26 cellular contexts compared by ENCODE assay signal in the genomic region with DNA sequence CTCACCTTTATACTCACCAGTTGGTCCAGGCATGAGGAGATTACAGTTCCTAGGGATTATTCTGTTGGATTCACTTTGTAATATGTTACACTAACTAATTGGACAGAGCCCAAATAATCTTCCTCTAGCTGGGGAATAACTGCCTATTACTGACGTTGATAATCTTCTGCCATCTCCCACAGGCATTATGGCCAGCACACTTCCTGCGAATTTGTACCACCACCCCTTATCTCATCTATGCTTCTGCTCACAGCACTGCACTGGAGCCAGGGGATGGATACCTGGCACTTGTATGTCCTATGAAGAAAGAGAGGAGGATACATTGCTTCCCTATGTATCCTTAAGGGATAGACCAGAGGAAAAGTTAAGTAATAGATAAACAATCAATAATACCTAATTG.
"Had no signal": no experiment of that assay in that cellular context is flagged by ENCODE, and none has a peak within 500 bp of the region (broad histone marks: within the 10 kb centered on the region; RNA-seq: fewer than 3 reads in every experiment).

No MANE protein-coding gene starts in this region.

- H3K27ac ChIP-seq: esophagus squamous epithelium, heart right ventricle, neutrophil, pancreas, right lobe of liver, stomach, thyroid gland, vagina had no signal

- H3K36me3 ChIP-seq: esophagus squamous epithelium, heart right ventricle, neutrophil, pancreas, right lobe of liver, stomach, thyroid gland, vagina had no signal

- H3K27me3 ChIP-seq: esophagus squamous epithelium, heart right ventricle, neutrophil, pancreas, right lobe of liver, stomach, thyroid gland, vagina had no signal

- H3K9me3 ChIP-seq: esophagus squamous epithelium, mucosa of descending colon, neutrophil, pancreas, right lobe of liver, thyroid gland, vagina had no signal

- ATAC-seq: effector memory CD8-positive, alpha-beta T cell; heart right ventricle; mucosa of descending colon; natural killer cell treated with Interleukin-12 subunit alpha and Interleukin-12 subunit beta and Interleukin-15 and Interleukin-18, amount 100 ng/mL, for 72 hours; pancreas; right lobe of liver; stimulated activated effector memory CD8-positive, alpha-beta T cell treated with anti-CD3 and anti-CD28 coated beads, Interleukin-12 subunit alpha, Interleukin-12 subunit beta, amount 100 ng/mL, for 72 hours had no signal

- DNase-seq: cortex of kidney; effector memory CD8-positive, alpha-beta T cell; erythroblast; esophagus squamous epithelium; foreskin melanocyte; glutamatergic neuron; heart right ventricle; hippocampal formation; kidney glomerular epithelial cell; mucosa of descending colon; naive B cell; pancreas; retina; right lobe of liver; small intestine; stimulated activated CD4-positive, alpha-beta T cell treated with anti-CD3 and anti-CD28 coated beads, Interleukin-12 subunit alpha, Interleukin-12 subunit beta, amount 100 ng/mL, for 4 hours; stimulated activated CD4-positive, alpha-beta T cell treated with anti-CD3 and anti-CD28 coated beads, Interleukin-2, amount 100 ng/mL, for 24 hours; stimulated activated CD4-positive, alpha-beta T cell treated with anti-CD3 and anti-CD28 coated beads, Interleukin-4, amount 100 ng/mL, for 24 hours; stimulated activated naive CD4-positive, alpha-beta T cell treated with Interleukin-2 at 50 U/mL for 16 hours; stomach; thyroid gland had no signal

- H3K4me1 ChIP-seq: esophagus squamous epithelium, heart right ventricle, pancreas, right lobe of liver, stomach, thyroid gland, vagina had no signal

- H3K4me3 ChIP-seq: esophagus squamous epithelium, heart right ventricle, lung, mucosa of descending colon, pancreas, right lobe of liver, stomach, thyroid gland, vagina had no signal
